ENCODE assay signal across 1 cellular context in the genomic region with DNA sequence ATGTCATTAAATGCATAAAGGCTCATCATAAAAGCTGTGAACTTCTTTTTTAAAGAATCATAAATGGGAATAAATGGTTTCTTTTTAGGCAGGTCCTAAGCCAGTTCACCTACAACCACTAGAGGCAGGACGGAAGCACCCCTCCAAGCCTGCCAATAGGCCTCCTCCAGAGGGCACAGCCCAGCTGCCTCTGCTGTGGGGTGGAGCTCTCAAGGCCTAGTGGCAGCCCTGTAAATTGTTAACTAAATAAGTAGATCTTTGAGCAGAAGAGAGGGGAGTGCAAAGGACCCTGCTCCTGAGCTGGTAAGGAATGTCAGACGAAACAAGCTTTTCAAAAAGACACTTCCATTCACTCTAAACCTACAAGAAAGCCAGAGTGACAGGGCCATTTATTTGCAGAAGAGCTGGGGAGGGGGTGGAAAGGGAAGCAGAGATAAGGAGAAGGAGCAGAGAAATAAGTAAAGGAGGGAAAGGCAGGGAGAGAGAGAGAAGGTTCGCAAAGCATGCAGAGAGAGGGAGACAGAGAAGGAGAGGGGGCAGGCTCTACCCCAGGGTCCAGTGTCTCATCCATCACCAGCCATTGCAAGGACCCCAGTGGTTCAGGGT.
TF ChIP-seq lines count a peak whose summit lies in the region.

No MANE protein-coding gene starts in this region.

TF ChIP-seq in HepG2, 621 proteins besides CTCF, POLR2A, EP300 and RAD21 (continued from another document and continues in another):
- TF ChIP-seq SMARCC2 (IDR thresholded peaks at IDR 0.05) (no peak), ZSCAN30 (CRISPR knock-in tag; IDR thresholded peaks at IDR 0.05) (no peak), SUZ12 (IDR thresholded peaks at IDR 0.05; ENCODE audit: low read depth, low read length) (no peak), SMAD9 (CRISPR knock-in tag; IDR thresholded peaks at IDR 0.05) (no peak), CREB1 (IDR thresholded peaks at IDR 0.05) (no peak), CREB1 (CRISPR knock-in tag; IDR thresholded peaks at IDR 0.05) (peak; percentile 27; the same call in 1 of the 2 replicates), CEBPG (CRISPR knock-in tag; IDR thresholded peaks at IDR 0.05) (no peak), KDM6A (CRISPR knock-in tag; IDR thresholded peaks at IDR 0.05; ENCODE audit: low read depth) (no peak; the same call in 1 of the 2 replicates), ZNF660 (CRISPR knock-in tag; IDR thresholded peaks at IDR 0.05; ENCODE audit: borderline replicate concordance, low read depth) (no peak), NFKB2 (CRISPR knock-in tag; IDR thresholded peaks at IDR 0.05; ENCODE audit: borderline replicate concordance) (no peak), ZNF12 (CRISPR knock-in tag; IDR thresholded peaks at IDR 0.05) (no peak), ZNF317 (CRISPR knock-in tag; IDR thresholded peaks at IDR 0.05) (no peak), TEAD3 (CRISPR knock-in tag; optimal IDR thresholded peaks at IDR 0.05; ENCODE audit: borderline replicate concordance) (no peak), NR1H2 (CRISPR knock-in tag; IDR thresholded peaks at IDR 0.05; ENCODE audit: borderline replicate concordance, low read depth) (no peak), ZFP41 (CRISPR knock-in tag; IDR thresholded peaks at IDR 0.05; ENCODE audit: borderline replicate concordance) (no peak), KLF12 (CRISPR knock-in tag; IDR thresholded peaks at IDR 0.05; ENCODE audit: borderline replicate concordance) (no peak), ESRRA (CRISPR knock-in tag; IDR thresholded peaks at IDR 0.05; ENCODE audit: low read depth) (no peak), GFI1 (CRISPR knock-in tag; IDR thresholded peaks at IDR 0.05; ENCODE audit: borderline replicate concordance) (no peak), IKZF1 (IDR thresholded peaks at IDR 0.05) (no peak), KAT2B (IDR thresholded peaks at IDR 0.05; ENCODE audit: borderline replicate concordance, low read depth, low read length) (no peak), ZNF263 (CRISPR knock-in tag; IDR thresholded peaks at IDR 0.05) (no peak), JARID2 (CRISPR knock-in tag; IDR thresholded peaks at IDR 0.05; ENCODE audit: insufficient replicate concordance) (no peak), MYNN (CRISPR knock-in tag; IDR thresholded peaks at IDR 0.05; ENCODE audit: low read depth) (no peak), HOXA5 (CRISPR knock-in tag; IDR thresholded peaks at IDR 0.05) (no peak), ATRX (CRISPR knock-in tag; IDR thresholded peaks at IDR 0.05; ENCODE audit: borderline replicate concordance) (no peak), NFE2L1 (CRISPR knock-in tag; IDR thresholded peaks at IDR 0.05; ENCODE audit: borderline replicate concordance) (no peak), ZFP36L2 (CRISPR knock-in tag; IDR thresholded peaks at IDR 0.05) (no peak), ELF3 (CRISPR knock-in tag; IDR thresholded peaks at IDR 0.05) (no peak), ZSCAN31 (CRISPR knock-in tag; IDR thresholded peaks at IDR 0.05; ENCODE audit: low read depth) (0 out of 2 replicates have a peak, but pooled peaks have one; percentile 27), ZNF296 (CRISPR knock-in tag; conservative IDR thresholded peaks at IDR 0.05) (no peak), ZNF335 (CRISPR knock-in tag; IDR thresholded peaks at IDR 0.05) (no peak), GPN1 (CRISPR knock-in tag; IDR thresholded peaks at IDR 0.05; ENCODE audit: borderline replicate concordance) (no peak), MATR3 (CRISPR knock-in tag; IDR thresholded peaks at IDR 0.05) (no peak), TAF15 (IDR thresholded peaks at IDR 0.05; ENCODE audit: low read depth, low read length, poor library complexity, severe bottlenecking) (no peak), ZNF777 (CRISPR knock-in tag; IDR thresholded peaks at IDR 0.05) (no peak), NR2F6 (IDR thresholded peaks at IDR 0.05) (no peak), NR2F6 (CRISPR knock-in tag; IDR thresholded peaks at IDR 0.05) (no peak), ETV6 (CRISPR knock-in tag; conservative IDR thresholded peaks at IDR 0.05) (no peak), ZNF274 (CRISPR knock-in tag; IDR thresholded peaks at IDR 0.05) (no peak), AHR (CRISPR knock-in tag; IDR thresholded peaks at IDR 0.05) (no peak), SP1 (IDR thresholded peaks at IDR 0.05) (no peak), SP1 (CRISPR knock-in tag; IDR thresholded peaks at IDR 0.05) (no peak), SRSF1 (optimal IDR thresholded peaks at IDR 0.05; ENCODE audit: low read depth, low read length) (no peak), DNMT3B (CRISPR knock-in tag; conservative IDR thresholded peaks at IDR 0.05) (no peak), ZNF24 (IDR thresholded peaks at IDR 0.05) (no peak), NCOR1 (IDR thresholded peaks at IDR 0.05; ENCODE audit: borderline replicate concordance, low read length) (peak; percentile 47; the same call in 1 of the 2 replicates), SSRP1 (CRISPR knock-in tag; IDR thresholded peaks at IDR 0.05) (no peak)
- TF ChIP-seq, protein P1, sequence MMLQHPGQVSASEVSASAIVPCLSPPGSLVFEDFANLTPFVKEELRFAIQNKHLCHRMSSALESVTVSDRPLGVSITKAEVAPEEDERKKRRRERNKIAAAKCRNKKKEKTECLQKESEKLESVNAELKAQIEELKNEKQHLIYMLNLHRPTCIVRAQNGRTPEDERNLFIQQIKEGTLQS (CRISPR knock-in tag; IDR thresholded peaks at IDR 0.05), result no peak
- TF ChIP-seq, protein P2, sequence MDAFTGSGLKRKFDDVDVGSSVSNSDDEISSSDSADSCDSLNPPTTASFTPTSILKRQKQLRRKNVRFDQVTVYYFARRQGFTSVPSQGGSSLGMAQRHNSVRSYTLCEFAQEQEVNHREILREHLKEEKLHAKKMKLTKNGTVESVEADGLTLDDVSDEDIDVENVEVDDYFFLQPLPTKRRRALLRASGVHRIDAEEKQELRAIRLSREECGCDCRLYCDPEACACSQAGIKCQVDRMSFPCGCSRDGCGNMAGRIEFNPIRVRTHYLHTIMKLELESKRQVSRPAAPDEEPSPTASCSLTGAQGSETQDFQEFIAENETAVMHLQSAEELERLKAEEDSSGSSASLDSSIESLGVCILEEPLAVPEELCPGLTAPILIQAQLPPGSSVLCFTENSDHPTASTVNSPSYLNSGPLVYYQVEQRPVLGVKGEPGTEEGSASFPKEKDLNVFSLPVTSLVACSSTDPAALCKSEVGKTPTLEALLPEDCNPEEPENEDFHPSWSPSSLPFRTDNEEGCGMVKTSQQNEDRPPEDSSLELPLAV (CRISPR knock-in tag; conservative IDR thresholded peaks at IDR 0.05; ENCODE audit: low read depth), result no peak
- TF ChIP-seq, protein P3, sequence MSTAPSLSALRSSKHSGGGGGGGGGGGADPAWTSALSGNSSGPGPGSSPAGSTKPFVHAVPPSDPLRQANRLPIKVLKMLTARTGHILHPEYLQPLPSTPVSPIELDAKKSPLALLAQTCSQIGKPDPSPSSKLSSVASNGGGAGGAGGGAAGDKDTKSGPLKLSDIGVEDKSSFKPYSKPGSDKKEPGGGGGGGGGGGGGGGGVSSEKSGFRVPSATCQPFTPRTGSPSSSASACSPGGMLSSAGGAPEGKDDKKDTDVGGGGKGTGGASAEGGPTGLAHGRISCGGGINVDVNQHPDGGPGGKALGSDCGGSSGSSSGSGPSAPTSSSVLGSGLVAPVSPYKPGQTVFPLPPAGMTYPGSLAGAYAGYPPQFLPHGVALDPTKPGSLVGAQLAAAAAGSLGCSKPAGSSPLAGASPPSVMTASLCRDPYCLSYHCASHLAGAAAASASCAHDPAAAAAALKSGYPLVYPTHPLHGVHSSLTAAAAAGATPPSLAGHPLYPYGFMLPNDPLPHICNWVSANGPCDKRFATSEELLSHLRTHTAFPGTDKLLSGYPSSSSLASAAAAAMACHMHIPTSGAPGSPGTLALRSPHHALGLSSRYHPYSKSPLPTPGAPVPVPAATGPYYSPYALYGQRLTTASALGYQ (CRISPR knock-in tag; IDR thresholded peaks at IDR 0.05), result no peak
- TF ChIP-seq, protein P4, sequence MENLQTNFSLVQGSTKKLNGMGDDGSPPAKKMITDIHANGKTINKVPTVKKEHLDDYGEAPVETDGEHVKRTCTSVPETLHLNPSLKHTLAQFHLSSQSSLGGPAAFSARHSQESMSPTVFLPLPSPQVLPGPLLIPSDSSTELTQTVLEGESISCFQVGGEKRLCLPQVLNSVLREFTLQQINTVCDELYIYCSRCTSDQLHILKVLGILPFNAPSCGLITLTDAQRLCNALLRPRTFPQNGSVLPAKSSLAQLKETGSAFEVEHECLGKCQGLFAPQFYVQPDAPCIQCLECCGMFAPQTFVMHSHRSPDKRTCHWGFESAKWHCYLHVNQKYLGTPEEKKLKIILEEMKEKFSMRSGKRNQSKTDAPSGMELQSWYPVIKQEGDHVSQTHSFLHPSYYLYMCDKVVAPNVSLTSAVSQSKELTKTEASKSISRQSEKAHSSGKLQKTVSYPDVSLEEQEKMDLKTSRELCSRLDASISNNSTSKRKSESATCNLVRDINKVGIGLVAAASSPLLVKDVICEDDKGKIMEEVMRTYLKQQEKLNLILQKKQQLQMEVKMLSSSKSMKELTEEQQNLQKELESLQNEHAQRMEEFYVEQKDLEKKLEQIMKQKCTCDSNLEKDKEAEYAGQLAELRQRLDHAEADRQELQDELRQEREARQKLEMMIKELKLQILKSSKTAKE (CRISPR knock-in tag; IDR thresholded peaks at IDR 0.05; ENCODE audit: borderline replicate concordance), result no peak
- TF ChIP-seq, protein P5, sequence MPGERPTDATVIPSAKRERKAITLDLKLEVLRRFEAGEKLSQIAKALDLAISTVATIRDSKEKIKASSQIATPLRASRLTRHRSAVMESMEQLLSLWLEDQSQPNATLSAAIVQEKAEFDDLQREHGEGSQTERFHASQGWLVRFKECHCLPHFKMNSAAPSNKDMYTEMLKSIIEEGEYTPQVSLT (CRISPR knock-in tag; IDR thresholded peaks at IDR 0.05; ENCODE audit: borderline replicate concordance, low read depth), result no peak
- TF ChIP-seq, protein P6, sequence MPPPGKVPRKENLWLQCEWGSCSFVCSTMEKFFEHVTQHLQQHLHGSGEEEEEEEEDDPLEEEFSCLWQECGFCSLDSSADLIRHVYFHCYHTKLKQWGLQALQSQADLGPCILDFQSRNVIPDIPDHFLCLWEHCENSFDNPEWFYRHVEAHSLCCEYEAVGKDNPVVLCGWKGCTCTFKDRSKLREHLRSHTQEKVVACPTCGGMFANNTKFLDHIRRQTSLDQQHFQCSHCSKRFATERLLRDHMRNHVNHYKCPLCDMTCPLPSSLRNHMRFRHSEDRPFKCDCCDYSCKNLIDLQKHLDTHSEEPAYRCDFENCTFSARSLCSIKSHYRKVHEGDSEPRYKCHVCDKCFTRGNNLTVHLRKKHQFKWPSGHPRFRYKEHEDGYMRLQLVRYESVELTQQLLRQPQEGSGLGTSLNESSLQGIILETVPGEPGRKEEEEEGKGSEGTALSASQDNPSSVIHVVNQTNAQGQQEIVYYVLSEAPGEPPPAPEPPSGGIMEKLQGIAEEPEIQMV (CRISPR knock-in tag; IDR thresholded peaks at IDR 0.05; ENCODE audit: low read depth), result no peak
- TF ChIP-seq, protein P7, sequence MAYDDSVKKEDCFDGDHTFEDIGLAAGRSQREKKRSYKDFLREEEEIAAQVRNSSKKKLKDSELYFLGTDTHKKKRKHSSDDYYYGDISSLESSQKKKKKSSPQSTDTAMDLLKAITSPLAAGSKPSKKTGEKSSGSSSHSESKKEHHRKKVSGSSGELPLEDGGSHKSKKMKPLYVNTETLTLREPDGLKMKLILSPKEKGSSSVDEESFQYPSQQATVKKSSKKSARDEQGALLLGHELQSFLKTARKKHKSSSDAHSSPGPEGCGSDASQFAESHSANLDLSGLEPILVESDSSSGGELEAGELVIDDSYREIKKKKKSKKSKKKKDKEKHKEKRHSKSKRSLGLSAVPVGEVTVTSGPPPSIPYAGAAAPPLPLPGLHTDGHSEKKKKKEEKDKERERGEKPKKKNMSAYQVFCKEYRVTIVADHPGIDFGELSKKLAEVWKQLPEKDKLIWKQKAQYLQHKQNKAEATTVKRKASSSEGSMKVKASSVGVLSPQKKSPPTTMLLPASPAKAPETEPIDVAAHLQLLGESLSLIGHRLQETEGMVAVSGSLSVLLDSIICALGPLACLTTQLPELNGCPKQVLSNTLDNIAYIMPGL (CRISPR knock-in tag; IDR thresholded peaks at IDR 0.05; ENCODE audit: borderline replicate concordance in 1 of 2, low read depth in 1 of 2), result peak; percentile 44 to 47; a peak in 2 of 4 replicates
- TF ChIP-seq, protein P8, sequence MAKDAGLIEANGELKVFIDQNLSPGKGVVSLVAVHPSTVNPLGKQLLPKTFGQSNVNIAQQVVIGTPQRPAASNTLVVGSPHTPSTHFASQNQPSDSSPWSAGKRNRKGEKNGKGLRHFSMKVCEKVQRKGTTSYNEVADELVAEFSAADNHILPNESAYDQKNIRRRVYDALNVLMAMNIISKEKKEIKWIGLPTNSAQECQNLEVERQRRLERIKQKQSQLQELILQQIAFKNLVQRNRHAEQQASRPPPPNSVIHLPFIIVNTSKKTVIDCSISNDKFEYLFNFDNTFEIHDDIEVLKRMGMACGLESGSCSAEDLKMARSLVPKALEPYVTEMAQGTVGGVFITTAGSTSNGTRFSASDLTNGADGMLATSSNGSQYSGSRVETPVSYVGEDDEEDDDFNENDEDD (CRISPR knock-in tag; IDR thresholded peaks at IDR 0.05; ENCODE audit: borderline replicate concordance), result no peak
- TF ChIP-seq, protein P9, sequence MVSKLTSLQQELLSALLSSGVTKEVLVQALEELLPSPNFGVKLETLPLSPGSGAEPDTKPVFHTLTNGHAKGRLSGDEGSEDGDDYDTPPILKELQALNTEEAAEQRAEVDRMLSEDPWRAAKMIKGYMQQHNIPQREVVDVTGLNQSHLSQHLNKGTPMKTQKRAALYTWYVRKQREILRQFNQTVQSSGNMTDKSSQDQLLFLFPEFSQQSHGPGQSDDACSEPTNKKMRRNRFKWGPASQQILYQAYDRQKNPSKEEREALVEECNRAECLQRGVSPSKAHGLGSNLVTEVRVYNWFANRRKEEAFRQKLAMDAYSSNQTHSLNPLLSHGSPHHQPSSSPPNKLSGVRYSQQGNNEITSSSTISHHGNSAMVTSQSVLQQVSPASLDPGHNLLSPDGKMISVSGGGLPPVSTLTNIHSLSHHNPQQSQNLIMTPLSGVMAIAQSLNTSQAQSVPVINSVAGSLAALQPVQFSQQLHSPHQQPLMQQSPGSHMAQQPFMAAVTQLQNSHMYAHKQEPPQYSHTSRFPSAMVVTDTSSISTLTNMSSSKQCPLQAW (CRISPR knock-in tag; IDR thresholded peaks at IDR 0.05), result peak; percentile 97
- TF ChIP-seq, protein P10, sequence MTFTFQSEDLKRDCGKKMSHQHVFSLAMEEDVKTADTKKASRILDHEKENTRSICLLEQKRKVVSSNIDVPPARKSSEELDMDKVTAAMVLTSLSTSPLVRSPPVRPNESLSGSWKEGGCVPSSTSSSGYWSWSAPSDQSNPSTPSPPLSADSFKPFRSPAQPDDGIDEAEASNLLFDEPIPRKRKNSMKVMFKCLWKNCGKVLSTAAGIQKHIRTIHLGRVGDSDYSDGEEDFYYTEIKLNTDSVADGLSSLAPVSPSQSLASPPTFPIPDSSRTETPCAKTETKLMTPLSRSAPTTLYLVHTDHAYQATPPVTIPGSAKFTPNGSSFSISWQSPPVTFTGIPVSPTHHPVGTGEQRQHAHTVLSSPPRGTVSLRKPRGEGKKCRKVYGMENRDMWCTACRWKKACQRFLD (CRISPR knock-in tag; IDR thresholded peaks at IDR 0.05; ENCODE audit: borderline replicate concordance), result no peak
- TF ChIP-seq, protein P11, sequence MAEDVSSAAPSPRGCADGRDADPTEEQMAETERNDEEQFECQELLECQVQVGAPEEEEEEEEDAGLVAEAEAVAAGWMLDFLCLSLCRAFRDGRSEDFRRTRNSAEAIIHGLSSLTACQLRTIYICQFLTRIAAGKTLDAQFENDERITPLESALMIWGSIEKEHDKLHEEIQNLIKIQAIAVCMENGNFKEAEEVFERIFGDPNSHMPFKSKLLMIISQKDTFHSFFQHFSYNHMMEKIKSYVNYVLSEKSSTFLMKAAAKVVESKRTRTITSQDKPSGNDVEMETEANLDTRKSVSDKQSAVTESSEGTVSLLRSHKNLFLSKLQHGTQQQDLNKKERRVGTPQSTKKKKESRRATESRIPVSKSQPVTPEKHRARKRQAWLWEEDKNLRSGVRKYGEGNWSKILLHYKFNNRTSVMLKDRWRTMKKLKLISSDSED (CRISPR knock-in tag; IDR thresholded peaks at IDR 0.05), result no peak
